ENCODE assay signal across 1 cellular context in the genomic region with DNA sequence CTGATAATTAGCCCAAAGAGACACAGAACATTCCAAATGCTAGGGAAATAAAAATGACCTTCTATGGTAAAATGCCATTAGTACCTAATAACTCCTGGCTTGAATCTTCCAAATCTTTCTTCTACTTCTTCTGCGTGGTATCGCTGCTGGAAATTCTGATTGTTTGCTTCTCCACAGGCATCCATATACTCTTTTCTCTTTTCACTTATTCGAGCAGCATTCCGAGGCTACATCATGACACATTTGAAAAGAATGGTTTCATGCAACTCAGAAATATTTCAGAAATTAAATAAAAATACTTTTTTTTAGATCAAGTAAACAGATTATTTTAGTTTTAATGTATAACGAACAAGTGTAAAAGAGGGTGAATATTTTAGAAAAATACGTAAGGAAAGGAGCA.
TF ChIP-seq lines count a peak whose summit lies in the region.

No MANE protein-coding gene starts in this region.

TF ChIP-seq in SK-N-SH treated with all-trans-retinoic acid at 6 μM for 48 hours, 23 proteins besides CTCF, POLR2A, EP300 and RAD21 (continued from another document):
- no peak for TF ChIP-seq GLIS3 (CRISPR knock-in tag; IDR thresholded peaks at IDR 0.05)
